In the genomic region with DNA sequence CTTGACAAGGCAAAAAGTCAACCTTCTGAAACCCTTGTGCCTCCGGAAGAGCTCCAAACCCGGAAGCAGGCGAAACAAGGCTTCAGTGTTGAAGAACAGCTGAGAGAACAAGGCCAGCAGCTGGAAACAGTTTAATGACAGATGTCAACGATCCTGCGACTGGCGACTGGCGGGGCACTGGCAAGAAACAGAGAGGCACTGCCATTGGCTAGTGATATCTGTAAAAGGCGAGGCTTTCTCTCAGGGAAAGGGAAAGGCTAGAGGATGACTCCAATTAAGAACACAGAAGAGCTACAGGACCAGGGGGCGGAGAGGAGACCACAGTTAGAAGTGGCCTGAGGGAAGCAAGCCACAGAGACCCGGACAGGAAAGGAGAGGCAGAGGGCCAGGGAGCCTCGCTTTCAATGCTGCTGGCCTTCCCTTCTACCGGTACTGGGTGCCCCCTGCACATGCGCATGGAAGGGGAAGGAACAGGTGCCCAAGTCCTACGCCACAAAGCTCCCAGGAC, we compare ENCODE assay signal across 2 cellular contexts.
TF ChIP-seq lines count a peak whose summit lies in the region.

No MANE protein-coding gene starts in this region.

TF ChIP-seq in GM23338, 12 proteins besides CTCF, POLR2A, EP300 and RAD21:
- TF ChIP-seq, protein P1, sequence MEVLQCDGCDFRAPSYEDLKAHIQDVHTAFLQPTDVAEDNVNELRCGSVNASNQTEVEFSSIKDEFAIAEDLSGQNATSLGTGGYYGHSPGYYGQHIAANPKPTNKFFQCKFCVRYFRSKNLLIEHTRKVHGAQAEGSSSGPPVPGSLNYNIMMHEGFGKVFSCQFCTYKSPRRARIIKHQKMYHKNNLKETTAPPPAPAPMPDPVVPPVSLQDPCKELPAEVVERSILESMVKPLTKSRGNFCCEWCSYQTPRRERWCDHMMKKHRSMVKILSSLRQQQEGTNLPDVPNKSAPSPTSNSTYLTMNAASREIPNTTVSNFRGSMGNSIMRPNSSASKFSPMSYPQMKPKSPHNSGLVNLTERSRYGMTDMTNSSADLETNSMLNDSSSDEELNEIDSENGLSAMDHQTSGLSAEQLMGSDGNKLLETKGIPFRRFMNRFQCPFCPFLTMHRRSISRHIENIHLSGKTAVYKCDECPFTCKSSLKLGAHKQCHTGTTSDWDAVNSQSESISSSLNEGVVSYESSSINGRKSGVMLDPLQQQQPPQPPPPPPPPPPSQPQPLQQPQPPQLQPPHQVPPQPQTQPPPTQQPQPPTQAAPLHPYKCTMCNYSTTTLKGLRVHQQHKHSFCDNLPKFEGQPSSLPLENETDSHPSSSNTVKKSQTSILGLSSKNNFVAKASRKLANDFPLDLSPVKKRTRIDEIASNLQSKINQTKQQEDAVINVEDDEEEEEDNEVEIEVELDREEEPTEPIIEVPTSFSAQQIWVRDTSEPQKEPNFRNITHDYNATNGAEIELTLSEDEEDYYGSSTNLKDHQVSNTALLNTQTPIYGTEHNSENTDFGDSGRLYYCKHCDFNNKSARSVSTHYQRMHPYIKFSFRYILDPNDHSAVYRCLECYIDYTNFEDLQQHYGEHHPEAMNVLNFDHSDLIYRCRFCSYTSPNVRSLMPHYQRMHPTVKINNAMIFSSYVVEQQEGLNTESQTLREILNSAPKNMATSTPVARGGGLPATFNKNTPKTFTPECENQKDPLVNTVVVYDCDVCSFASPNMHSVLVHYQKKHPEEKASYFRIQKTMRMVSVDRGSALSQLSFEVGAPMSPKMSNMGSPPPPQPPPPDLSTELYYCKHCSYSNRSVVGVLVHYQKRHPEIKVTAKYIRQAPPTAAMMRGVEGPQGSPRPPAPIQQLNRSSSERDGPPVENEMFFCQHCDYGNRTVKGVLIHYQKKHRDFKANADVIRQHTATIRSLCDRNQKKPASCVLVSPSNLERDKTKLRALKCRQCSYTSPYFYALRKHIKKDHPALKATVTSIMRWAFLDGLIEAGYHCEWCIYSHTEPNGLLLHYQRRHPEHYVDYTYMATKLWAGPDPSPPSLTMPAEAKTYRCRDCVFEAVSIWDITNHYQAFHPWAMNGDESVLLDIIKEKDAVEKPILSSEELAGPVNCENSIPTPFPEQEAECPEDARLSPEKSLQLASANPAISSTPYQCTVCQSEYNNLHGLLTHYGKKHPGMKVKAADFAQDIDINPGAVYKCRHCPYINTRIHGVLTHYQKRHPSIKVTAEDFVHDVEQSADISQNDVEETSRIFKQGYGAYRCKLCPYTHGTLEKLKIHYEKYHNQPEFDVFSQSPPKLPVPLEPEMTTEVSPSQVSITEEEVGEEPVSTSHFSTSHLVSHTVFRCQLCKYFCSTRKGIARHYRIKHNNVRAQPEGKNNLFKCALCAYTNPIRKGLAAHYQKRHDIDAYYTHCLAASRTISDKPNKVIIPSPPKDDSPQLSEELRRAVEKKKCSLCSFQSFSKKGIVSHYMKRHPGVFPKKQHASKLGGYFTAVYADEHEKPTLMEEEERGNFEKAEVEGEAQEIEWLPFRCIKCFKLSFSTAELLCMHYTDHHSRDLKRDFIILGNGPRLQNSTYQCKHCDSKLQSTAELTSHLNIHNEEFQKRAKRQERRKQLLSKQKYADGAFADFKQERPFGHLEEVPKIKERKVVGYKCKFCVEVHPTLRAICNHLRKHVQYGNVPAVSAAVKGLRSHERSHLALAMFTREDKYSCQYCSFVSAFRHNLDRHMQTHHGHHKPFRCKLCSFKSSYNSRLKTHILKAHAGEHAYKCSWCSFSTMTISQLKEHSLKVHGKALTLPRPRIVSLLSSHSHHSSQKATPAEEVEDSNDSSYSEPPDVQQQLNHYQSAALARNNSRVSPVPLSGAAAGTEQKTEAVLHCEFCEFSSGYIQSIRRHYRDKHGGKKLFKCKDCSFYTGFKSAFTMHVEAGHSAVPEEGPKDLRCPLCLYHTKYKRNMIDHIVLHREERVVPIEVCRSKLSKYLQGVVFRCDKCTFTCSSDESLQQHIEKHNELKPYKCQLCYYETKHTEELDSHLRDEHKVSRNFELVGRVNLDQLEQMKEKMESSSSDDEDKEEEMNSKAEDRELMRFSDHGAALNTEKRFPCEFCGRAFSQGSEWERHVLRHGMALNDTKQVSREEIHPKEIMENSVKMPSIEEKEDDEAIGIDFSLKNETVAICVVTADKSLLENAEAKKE (CRISPR knock-in tag; IDR thresholded peaks at IDR 0.05): no peak
- TF ChIP-seq STAT1 (IDR thresholded peaks at IDR 0.05; ENCODE audit: unreplicated experiment) (no peak), EZH2phosphoT487 (IDR thresholded peaks at IDR 0.05; ENCODE audit: unreplicated experiment) (no peak), EZH2 (IDR thresholded peaks at IDR 0.05; ENCODE audit: low read depth, unreplicated experiment) (no peak), ZNF331 (CRISPR knock-in tag; IDR thresholded peaks at IDR 0.05; ENCODE audit: low read depth) (no peak), NANOG (IDR thresholded peaks at IDR 0.05; ENCODE audit: borderline replicate concordance) (no peak), ZNF114 (CRISPR knock-in tag; IDR thresholded peaks at IDR 0.05) (no peak)
- TF ChIP-seq, protein P2, sequence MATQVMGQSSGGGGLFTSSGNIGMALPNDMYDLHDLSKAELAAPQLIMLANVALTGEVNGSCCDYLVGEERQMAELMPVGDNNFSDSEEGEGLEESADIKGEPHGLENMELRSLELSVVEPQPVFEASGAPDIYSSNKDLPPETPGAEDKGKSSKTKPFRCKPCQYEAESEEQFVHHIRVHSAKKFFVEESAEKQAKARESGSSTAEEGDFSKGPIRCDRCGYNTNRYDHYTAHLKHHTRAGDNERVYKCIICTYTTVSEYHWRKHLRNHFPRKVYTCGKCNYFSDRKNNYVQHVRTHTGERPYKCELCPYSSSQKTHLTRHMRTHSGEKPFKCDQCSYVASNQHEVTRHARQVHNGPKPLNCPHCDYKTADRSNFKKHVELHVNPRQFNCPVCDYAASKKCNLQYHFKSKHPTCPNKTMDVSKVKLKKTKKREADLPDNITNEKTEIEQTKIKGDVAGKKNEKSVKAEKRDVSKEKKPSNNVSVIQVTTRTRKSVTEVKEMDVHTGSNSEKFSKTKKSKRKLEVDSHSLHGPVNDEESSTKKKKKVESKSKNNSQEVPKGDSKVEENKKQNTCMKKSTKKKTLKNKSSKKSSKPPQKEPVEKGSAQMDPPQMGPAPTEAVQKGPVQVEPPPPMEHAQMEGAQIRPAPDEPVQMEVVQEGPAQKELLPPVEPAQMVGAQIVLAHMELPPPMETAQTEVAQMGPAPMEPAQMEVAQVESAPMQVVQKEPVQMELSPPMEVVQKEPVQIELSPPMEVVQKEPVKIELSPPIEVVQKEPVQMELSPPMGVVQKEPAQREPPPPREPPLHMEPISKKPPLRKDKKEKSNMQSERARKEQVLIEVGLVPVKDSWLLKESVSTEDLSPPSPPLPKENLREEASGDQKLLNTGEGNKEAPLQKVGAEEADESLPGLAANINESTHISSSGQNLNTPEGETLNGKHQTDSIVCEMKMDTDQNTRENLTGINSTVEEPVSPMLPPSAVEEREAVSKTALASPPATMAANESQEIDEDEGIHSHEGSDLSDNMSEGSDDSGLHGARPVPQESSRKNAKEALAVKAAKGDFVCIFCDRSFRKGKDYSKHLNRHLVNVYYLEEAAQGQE (IDR thresholded peaks at IDR 0.05; ENCODE audit: unreplicated experiment): no peak
- TF ChIP-seq, protein P3, sequence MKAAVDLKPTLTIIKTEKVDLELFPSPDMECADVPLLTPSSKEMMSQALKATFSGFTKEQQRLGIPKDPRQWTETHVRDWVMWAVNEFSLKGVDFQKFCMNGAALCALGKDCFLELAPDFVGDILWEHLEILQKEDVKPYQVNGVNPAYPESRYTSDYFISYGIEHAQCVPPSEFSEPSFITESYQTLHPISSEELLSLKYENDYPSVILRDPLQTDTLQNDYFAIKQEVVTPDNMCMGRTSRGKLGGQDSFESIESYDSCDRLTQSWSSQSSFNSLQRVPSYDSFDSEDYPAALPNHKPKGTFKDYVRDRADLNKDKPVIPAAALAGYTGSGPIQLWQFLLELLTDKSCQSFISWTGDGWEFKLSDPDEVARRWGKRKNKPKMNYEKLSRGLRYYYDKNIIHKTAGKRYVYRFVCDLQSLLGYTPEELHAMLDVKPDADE (IDR thresholded peaks at IDR 0.05): no peak

TF ChIP-seq in SK-N-SH, 30 proteins besides CTCF, POLR2A, EP300 and RAD21 (continued from another document):
- TF ChIP-seq YY1 (IDR thresholded peaks at IDR 0.05; ENCODE audit: low read depth) (no peak), FOXJ3 (CRISPR knock-in tag; IDR thresholded peaks at IDR 0.05) (no peak), POLR2AphosphoS5 (IDR thresholded peaks at IDR 0.05; ENCODE audit: low read depth, low read length) (no peak), JUND (IDR thresholded peaks at IDR 0.05) (no peak), MXI1 (IDR thresholded peaks at IDR 0.05; ENCODE audit: low read depth, low read length) (peak; percentile 71), MEF2A (IDR thresholded peaks at IDR 0.05; ENCODE audit: borderline replicate concordance, low read depth) (no peak), RXRA (IDR thresholded peaks at IDR 0.05; ENCODE audit: borderline replicate concordance, low read depth) (no peak), RCOR1 (IDR thresholded peaks at IDR 0.05; ENCODE audit: low read length) (no peak), NFIC (IDR thresholded peaks at IDR 0.05; ENCODE audit: borderline replicate concordance) (no peak), ELF1 (IDR thresholded peaks at IDR 0.05) (peak; percentile 50)
- TF ChIP-seq, protein P4, sequence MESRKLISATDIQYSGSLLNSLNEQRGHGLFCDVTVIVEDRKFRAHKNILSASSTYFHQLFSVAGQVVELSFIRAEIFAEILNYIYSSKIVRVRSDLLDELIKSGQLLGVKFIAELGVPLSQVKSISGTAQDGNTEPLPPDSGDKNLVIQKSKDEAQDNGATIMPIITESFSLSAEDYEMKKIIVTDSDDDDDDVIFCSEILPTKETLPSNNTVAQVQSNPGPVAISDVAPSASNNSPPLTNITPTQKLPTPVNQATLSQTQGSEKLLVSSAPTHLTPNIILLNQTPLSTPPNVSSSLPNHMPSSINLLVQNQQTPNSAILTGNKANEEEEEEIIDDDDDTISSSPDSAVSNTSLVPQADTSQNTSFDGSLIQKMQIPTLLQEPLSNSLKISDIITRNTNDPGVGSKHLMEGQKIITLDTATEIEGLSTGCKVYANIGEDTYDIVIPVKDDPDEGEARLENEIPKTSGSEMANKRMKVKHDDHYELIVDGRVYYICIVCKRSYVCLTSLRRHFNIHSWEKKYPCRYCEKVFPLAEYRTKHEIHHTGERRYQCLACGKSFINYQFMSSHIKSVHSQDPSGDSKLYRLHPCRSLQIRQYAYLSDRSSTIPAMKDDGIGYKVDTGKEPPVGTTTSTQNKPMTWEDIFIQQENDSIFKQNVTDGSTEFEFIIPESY (IDR thresholded peaks at IDR 0.05; ENCODE audit: borderline replicate concordance, low read depth): no peak
- TF ChIP-seq, protein P5, sequence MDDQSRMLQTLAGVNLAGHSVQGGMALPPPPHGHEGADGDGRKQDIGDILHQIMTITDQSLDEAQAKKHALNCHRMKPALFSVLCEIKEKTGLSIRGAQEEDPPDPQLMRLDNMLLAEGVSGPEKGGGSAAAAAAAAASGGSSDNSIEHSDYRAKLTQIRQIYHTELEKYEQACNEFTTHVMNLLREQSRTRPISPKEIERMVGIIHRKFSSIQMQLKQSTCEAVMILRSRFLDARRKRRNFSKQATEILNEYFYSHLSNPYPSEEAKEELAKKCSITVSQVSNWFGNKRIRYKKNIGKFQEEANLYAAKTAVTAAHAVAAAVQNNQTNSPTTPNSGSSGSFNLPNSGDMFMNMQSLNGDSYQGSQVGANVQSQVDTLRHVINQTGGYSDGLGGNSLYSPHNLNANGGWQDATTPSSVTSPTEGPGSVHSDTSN (IDR thresholded peaks at IDR 0.05): no peak
- TF ChIP-seq, protein P6, sequence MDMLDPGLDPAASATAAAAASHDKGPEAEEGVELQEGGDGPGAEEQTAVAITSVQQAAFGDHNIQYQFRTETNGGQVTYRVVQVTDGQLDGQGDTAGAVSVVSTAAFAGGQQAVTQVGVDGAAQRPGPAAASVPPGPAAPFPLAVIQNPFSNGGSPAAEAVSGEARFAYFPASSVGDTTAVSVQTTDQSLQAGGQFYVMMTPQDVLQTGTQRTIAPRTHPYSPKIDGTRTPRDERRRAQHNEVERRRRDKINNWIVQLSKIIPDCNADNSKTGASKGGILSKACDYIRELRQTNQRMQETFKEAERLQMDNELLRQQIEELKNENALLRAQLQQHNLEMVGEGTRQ (IDR thresholded peaks at IDR 0.05; ENCODE audit: borderline replicate concordance, low read depth, low read length): no peak
